22 cellular contexts compared by ENCODE assay signal in the genomic region with DNA sequence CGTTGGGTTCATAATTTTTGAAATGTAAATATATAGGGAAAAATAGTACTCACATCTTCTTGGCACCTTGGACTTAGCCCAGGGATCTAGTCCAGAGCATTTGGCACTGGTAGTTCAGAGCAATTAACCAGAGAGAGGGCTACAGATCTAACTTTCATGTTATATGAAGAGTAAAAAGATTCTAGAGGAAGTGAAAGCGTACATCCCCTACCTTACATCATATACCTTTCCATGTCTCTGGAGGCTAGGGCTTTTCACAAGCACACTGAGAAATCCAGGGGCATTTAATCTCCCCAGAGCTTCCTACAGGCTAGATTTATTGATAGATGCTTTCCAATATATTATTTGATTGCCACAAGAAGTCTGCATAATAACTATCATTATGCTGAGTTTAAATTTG.
DNase-seq lines count a peak whose midpoint lies in the region; ATAC-seq and TF ChIP-seq lines count a peak whose summit lies in the region.
"Had no signal": no experiment of that assay in that cellular context is flagged by ENCODE, and none has a peak within 500 bp of the region (broad histone marks: within the 10 kb centered on the region; RNA-seq: fewer than 3 reads in every experiment).

No MANE protein-coding gene starts in this region.

- in situ Hi-C loops in GM13977 (cut with MboI; ENCODE audit: low pct_unique_long_range_greater_than_20kb, low sequenced_read_pairs, unreplicated experiment) = no loop called here

- no peaks in the 10 kb centered on the region for H3K9me3 ChIP-seq in OCI-LY7 (ENCODE audit: low read length)
- H3K9me3 ChIP-seq: A549, right lobe of liver had no signal

- DNase-seq in OCI-LY7 (ENCODE audit: low spot score) (peak; percentile 32), Right ventricle myocardium superior (no peak), SW 1271 (lab: John Stamatoyannopoulos, UW) (no peak), GM13977 (ENCODE audit: low spot score) (no peak), NCI-H1092 treated with DMSO at 0.1 percent for 48 hours (lab: John Stamatoyannopoulos, UW) (no peak)
- DNase-seq: activated CD4-positive, alpha-beta T cell treated with anti-CD3 and anti-CD28 coated beads, Interleukin-2, amount 10 ng/mL, durations not matched to agents 24 days and 14 days; anterior cingulate cortex; dermis blood vessel endothelial cell; DMS79; IMR-90; mucosa of descending colon; NCI-H2171 treated with DMSO at 0.1 percent for 48 hours; posterior cingulate gyrus; right lobe of liver; SIG-M5; stimulated activated naive CD8-positive, alpha-beta T cell treated with anti-CD3 and anti-CD28 coated beads, Interleukin-15, amount 100 ng/mL, for 72 hours; T-helper 1 cell had no signal

- peaks cover 4% of the 10 kb centered on the region for H3K4me1 ChIP-seq in OCI-LY7 (ENCODE audit: insufficient read depth, low read length, poor library complexity, severe bottlenecking)
- H3K4me1 ChIP-seq: A549, tibial nerve had no signal

- no TSS peak for BruUV-seq in OCI-LY7 (replicated peaks; lab: Mats Ljungman, UMichigan)

- no peak overlapping the region for H3K27ac ChIP-seq in OCI-LY7 (ENCODE audit: low read depth, low read length, poor library complexity, severe bottlenecking)
- H3K27ac ChIP-seq: A549, right lobe of liver, tibial nerve had no signal

- no peak for TF ChIP-seq CTCF in OCI-LY7 (conservative IDR thresholded peaks at IDR 0.05; ENCODE audit: low read length)
- no peak for TF ChIP-seq CTCF in GM13977 (IDR thresholded peaks at IDR 0.05; ENCODE audit: extremely low read depth, insufficient read depth, missing control alignments)

- intact Hi-C loops in OCI-LY7 (cut with micrococcal nuclease; ENCODE audit: unreplicated experiment) (no loop called here), Right ventricle myocardium superior (cut with DNase I) (no loop called here)

- H3K36me3 ChIP-seq in OCI-LY7 (ENCODE audit: insufficient read depth, low read length) = no peaks in the 10 kb centered on the region
- H3K36me3 ChIP-seq: right lobe of liver, tibial nerve had no signal

- no peaks in the 10 kb centered on the region for H3K79me2 ChIP-seq in OCI-LY7 (ENCODE audit: insufficient read depth, low read depth, low read length)

- H3K9me2 ChIP-seq in OCI-LY7 (ENCODE audit: insufficient read depth, low read length) = no peaks in the 10 kb centered on the region

- CTCF ChIA-PET in OCI-LY7 (lab: Charles Lee; ENCODE audit: unreplicated experiment) = no interaction called here

- POLR2A ChIA-PET in OCI-LY7 (lab: Charles Lee) = no interaction called here

- no peak overlapping the region for H3K4me3 ChIP-seq in OCI-LY7 (ENCODE audit: low read depth, low read length, poor library complexity, severe bottlenecking)
- H3K4me3 ChIP-seq: A549, mucosa of descending colon, right lobe of liver, tibial nerve had no signal

- ATAC-seq in GM18502 (IDR thresholded peaks at IDR 0.05; ENCODE audit: poor library complexity, unreplicated experiment) = peak; percentile 45
- ATAC-seq in GM19463 (IDR thresholded peaks at IDR 0.05; ENCODE audit: unreplicated experiment) = peak; percentile 46
- peak; percentile 50 for ATAC-seq in HG03097 (IDR thresholded peaks at IDR 0.05; ENCODE audit: low FRiP score, unreplicated experiment)
- ATAC-seq in Right ventricle myocardium superior (ENCODE audit: poor library complexity) = no peak
- ATAC-seq: A549; mucosa of descending colon; right lobe of liver; stimulated activated naive CD8-positive, alpha-beta T cell treated with anti-CD3 and anti-CD28 coated beads, Interleukin-15, amount 100 ng/mL, for 72 hours had no signal

- H4K20me1 ChIP-seq in OCI-LY7 (ENCODE audit: insufficient read depth, low read length) = no peaks in the 10 kb centered on the region

- peak overlapping the region; percentile 45 for H3K4me2 ChIP-seq in OCI-LY7 (ENCODE audit: low read length)
- H3K4me2 ChIP-seq: A549 had no signal

- peak overlapping the region; percentile 41; the same call in 1 of the 2 replicates for H2AFZ ChIP-seq in OCI-LY7 (ENCODE audit: low read length)
